30 cellular contexts compared by ENCODE assay signal in the genomic region with DNA sequence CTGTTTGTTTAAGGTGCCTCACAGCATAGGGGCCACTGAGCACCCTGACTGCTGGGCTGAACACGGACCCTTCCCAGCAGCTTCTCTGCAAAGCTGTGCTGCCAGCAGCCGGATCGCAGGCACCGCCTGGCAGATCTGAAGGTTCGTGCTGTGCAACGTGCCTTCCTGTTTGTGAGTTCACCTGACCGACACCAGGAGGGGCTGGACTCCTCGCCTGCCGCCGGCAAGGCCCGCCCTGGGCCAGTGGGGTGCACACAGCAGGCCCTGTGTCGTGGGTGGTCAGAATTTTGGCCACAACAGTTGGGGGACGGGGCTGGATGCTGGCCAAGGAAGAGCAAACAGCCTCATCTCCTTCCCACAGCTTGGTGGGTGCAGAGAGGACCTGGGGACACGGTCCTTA. TPM values are rescaled to one million over a fixed set of nuclear protein-coding genes. Genes with fewer than 3 reads are reported as not detected.
"Had no signal": no experiment of that assay in that cellular context is flagged by ENCODE, and none has a peak within 500 bp of the region (broad histone marks: within the 10 kb centered on the region; RNA-seq: fewer than 3 reads in every experiment).

No MANE protein-coding gene starts in this region.

- H3K4me3 Mint-ChIP-seq: activated B cell treated with CpG ODN at 0.5 μM for 24 hours; activated CD4-positive, alpha-beta T cell treated with anti-CD3 and anti-CD28 coated beads, Interleukin-2, amount 10 ng/mL, durations not matched to agents 24 days and 14 days; activated naive CD4-positive, alpha-beta T cell treated with anti-CD3 and anti-CD28 coated beads for 36 hours; activated naive CD8-positive, alpha-beta T cell; activated T-helper 17 cell treated with anti-CD3 and anti-CD28 coated beads, Interleukin-2, amount 50 U/mL, for 72 hours; brain; central memory CD8-positive, alpha-beta T cell; T-helper 17 cell had no signal

- H3K4me1 Mint-ChIP-seq: activated T-helper 17 cell treated with anti-CD3 and anti-CD28 coated beads, Interleukin-2, amount 50 U/mL, for 72 hours had no signal

- H3K27ac Mint-ChIP-seq: activated B cell treated with CpG ODN at 0.5 μM for 24 hours; activated CD4-positive, alpha-beta T cell treated with anti-CD3 and anti-CD28 coated beads, Interleukin-2, amount 10 ng/mL, durations not matched to agents 24 days and 14 days; activated naive CD4-positive, alpha-beta T cell treated with anti-CD3 and anti-CD28 coated beads for 36 hours; activated naive CD8-positive, alpha-beta T cell; activated T-helper 17 cell treated with anti-CD3 and anti-CD28 coated beads, Interleukin-2, amount 50 U/mL, for 72 hours; T-helper 17 cell had no signal

- H3K27me3 ChIP-seq: MG63, Peyer's patch, SJSA1 had no signal

- ATAC-seq: activated T-helper 17 cell treated with anti-CD3 and anti-CD28 coated beads, Interleukin-2, amount 50 U/mL, for 72 hours; SK-N-SH treated with all-trans-retinoic acid at 6 μM for 48 hours; T-helper 17 cell had no signal

- H3K4me3 ChIP-seq: MG63, Peyer's patch, SJSA1 had no signal

- H3K27me3 Mint-ChIP-seq: activated B cell treated with CpG ODN at 0.5 μM for 24 hours; activated CD4-positive, alpha-beta T cell treated with anti-CD3 and anti-CD28 coated beads, Interleukin-2, amount 10 ng/mL, durations not matched to agents 24 days and 14 days; activated naive CD8-positive, alpha-beta T cell; activated T-helper 17 cell treated with anti-CD3 and anti-CD28 coated beads, Interleukin-2, amount 50 U/mL, for 72 hours; brain; central memory CD8-positive, alpha-beta T cell; T-helper 17 cell had no signal

- H3K27ac ChIP-seq: Peyer's patch, SJSA1 had no signal

- H3K9me3 ChIP-seq: MG63, Peyer's patch, SJSA1 had no signal

- H3K9me3 Mint-ChIP-seq: activated B cell treated with CpG ODN at 0.5 μM for 24 hours; activated CD4-positive, alpha-beta T cell treated with anti-CD3 and anti-CD28 coated beads, Interleukin-2, amount 10 ng/mL, durations not matched to agents 24 days and 14 days; activated naive CD4-positive, alpha-beta T cell treated with anti-CD3 and anti-CD28 coated beads for 36 hours; activated T-helper 17 cell treated with anti-CD3 and anti-CD28 coated beads, Interleukin-2, amount 50 U/mL, for 72 hours; central memory CD8-positive, alpha-beta T cell had no signal

- H3K36me3 Mint-ChIP-seq: activated naive CD8-positive, alpha-beta T cell had no signal

- DNase-seq: activated B cell treated with CpG ODN at 0.5 μM for 24 hours; activated CD4-positive, alpha-beta T cell treated with anti-CD3 and anti-CD28 coated beads for 1 hour; activated CD4-positive, alpha-beta T cell treated with anti-CD3 and anti-CD28 coated beads, Interleukin-2, amount 10 ng/mL, durations not matched to agents 24 days and 14 days; activated CD4-positive, alpha-beta T cell treated with anti-CD3 and anti-CD28 coated beads, Interleukin-2, amount 50 U/mL, for 48 hours; activated gamma-delta T cell; activated naive CD4-positive, alpha-beta T cell treated with anti-CD3 and anti-CD28 coated beads for 36 hours; activated T-cell treated with anti-CD3 and anti-CD28 coated beads, Interleukin-2, amount 50 U/mL, for 48 hours; amygdala; MG63; MV-4-11; NCI-H1092 treated with DMSO at 0.1 percent for 48 hours; NCI-H1417 treated with DMSO at 0.1 percent for 48 hours; NCI-H1694; NCI-H2029; NCI-H2107; NCI-H345; NCI-H526 treated with DMSO at 0.1 percent for 48 hours; NCI-H82; Peyer's patch; SHP77; T-helper 17 cell; T1000 had no signal

- H3K36me3 ChIP-seq: MG63 had no signal

- FAIRE-seq: astrocyte, TTC549 had no signal

RNA-seq across cellular contexts. Expression of gene CYP2W1, which starts 12.6 kb away (rescaled TPM):
- total RNA-seq: activated B cell treated with CpG ODN at 0.5 μM for 24 hours; activated CD4-positive, alpha-beta T cell treated with anti-CD3 and anti-CD28 coated beads, Interleukin-2, amount 10 ng/mL, durations not matched to agents 24 days and 14 days; activated naive CD4-positive, alpha-beta T cell treated with anti-CD3 and anti-CD28 coated beads for 36 hours; activated T-helper 17 cell treated with anti-CD3 and anti-CD28 coated beads, Interleukin-2, amount 50 U/mL, for 72 hours; astrocyte; SJSA1; T-helper 17 cell had no signal
